In the genomic region with DNA sequence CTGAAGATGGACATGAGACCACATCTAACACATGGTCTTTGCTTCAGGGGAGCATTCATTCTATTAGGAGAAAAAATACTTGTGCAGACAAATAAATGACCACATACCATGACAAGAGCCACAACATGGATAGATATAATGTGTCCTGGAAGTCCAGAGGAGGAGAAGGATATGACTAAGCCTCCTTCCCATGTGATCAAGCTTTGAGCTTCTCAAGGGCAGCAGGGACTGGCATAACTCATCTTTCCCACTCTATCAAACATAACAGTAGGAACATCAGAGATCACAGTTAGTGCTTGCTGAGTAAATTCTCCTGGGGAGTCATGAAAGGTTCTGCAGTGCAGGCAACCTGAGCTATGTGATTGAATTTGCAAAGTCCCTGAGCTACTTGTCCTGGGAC, we compare ENCODE assay signal across 20 cellular contexts.
DNase-seq lines count a peak whose midpoint lies in the region; ATAC-seq, FAIRE-seq and TF ChIP-seq lines count a peak whose summit lies in the region.
"Had no signal": no experiment of that assay in that cellular context is flagged by ENCODE, and none has a peak within 500 bp of the region (broad histone marks: within the 10 kb centered on the region; RNA-seq: fewer than 3 reads in every experiment).

No MANE protein-coding gene starts in this region.

- H3K36me3 ChIP-seq in endothelial cell of umbilical vein (ENCODE audit: control insufficient read depth in 2 of 2, extremely low read depth in 1 of 2, insufficient read depth in 2 of 2, low read length in 2 of 2): no peaks in the 10 kb centered on the region
- H3K36me3 ChIP-seq: BLaER1 treated with 17β-estradiol and CSF1 and Interleukin-3, amounts not matched to agents 10 nM and 100 nM had no signal

- no peak overlapping the region for H3K4me3 ChIP-seq in endothelial cell of umbilical vein (replicated peaks in 1 of 3; ENCODE audit: insufficient read depth in 1 of 3, low read depth in 1 of 3, low read length in 3 of 3)
- H3K4me3 ChIP-seq: BLaER1 treated with 17β-estradiol and CSF1 and Interleukin-3, amounts not matched to agents 10 nM and 100 nM had no signal

- no peak for ATAC-seq in HG02885 (IDR thresholded peaks at IDR 0.05; ENCODE audit: poor library complexity, unreplicated experiment)
- ATAC-seq: activated CD8-positive, alpha-beta T cell treated with anti-CD3 and anti-CD28 coated beads, Interleukin-2, amount 10 ng/mL, durations not matched to agents 7 days and 5 days; esophagus mucosa; stimulated activated memory B cell treated with anti-CD40 and anti-IgM and Interleukin-4, amounts not matched to agents 10 μg/mL and 1 μg/mL and 100 μg/mL, for 72 hours had no signal

- TF ChIP-seq POLR2A in endothelial cell of umbilical vein (IDR thresholded peaks at IDR 0.05; ENCODE audit: low read depth, low read length): no peak

- no peak overlapping the region for H2AFZ ChIP-seq in endothelial cell of umbilical vein (ENCODE audit: low read depth, low read length)

- H3K4me1 ChIP-seq in endothelial cell of umbilical vein (ENCODE audit: control insufficient read depth, extremely low read depth, insufficient read depth, low read length): peaks cover 11% of the 10 kb centered on the region

- H3K9me3 ChIP-seq in endothelial cell of umbilical vein (replicated peaks; ENCODE audit: control insufficient read depth, insufficient read depth, low read length): no peaks in the 10 kb centered on the region

- intact Hi-C loops in endothelial cell of umbilical vein (cut with micrococcal nuclease): no loop called here

- H3K9ac ChIP-seq in endothelial cell of umbilical vein (replicated peaks; ENCODE audit: extremely low read depth, insufficient read depth, low read length): no peak overlapping the region
- H3K9ac ChIP-seq: BLaER1 treated with 17β-estradiol and CSF1 and Interleukin-3, amounts not matched to agents 10 nM and 100 nM had no signal

- no peak overlapping the region for H3K4me2 ChIP-seq in endothelial cell of umbilical vein (ENCODE audit: insufficient read depth, low read length)
- H3K4me2 ChIP-seq: BLaER1 treated with 17β-estradiol and CSF1 and Interleukin-3, amounts not matched to agents 10 nM and 100 nM had no signal

- no peak overlapping the region for H3K4me3 Mint-ChIP-seq in activated CD4-positive, alpha-beta T cell treated with anti-CD3 and anti-CD28 coated beads, Interleukin-2, amount 10 ng/mL, durations not matched to agents 7 days and 5 days
- H3K4me3 Mint-ChIP-seq: activated CD8-positive, alpha-beta T cell treated with anti-CD3 and anti-CD28 coated beads, Interleukin-2, amount 10 ng/mL, durations not matched to agents 7 days and 5 days; IgD-negative memory B cell; stimulated activated memory B cell treated with anti-CD40 and anti-IgM and Interleukin-4, amounts not matched to agents 10 μg/mL and 1 μg/mL and 100 μg/mL, for 72 hours had no signal

- BruUV-seq in endothelial cell of umbilical vein (replicated peaks; lab: Mats Ljungman, UMichigan): no TSS peak

- no peaks in the 10 kb centered on the region for H4K20me1 ChIP-seq in endothelial cell of umbilical vein (replicated peaks; ENCODE audit: control insufficient read depth, extremely low read depth, insufficient read depth, low read length)
- H4K20me1 ChIP-seq: BLaER1 treated with 17β-estradiol and CSF1 and Interleukin-3, amounts not matched to agents 10 nM and 100 nM had no signal

- CTCF ChIA-PET in endothelial cell of umbilical vein (lab: Charles Lee): interaction anchor here (0.8 to 1.2 kb wide), 3 partner anchors 8 to 886 kb away, joined by 3 to 4 read pairs (median 3); no protein-coding TSS in a partner anchor
- CTCF ChIA-PET in activated CD4-positive, alpha-beta T cell treated with anti-CD3 and anti-CD28 coated beads, Interleukin-2, amount 10 ng/mL, durations not matched to agents 7 days and 5 days (lab: Charles Lee): interaction anchor here (1.1 kb wide), 1 partner anchor 9 kb away, joined by 3 read pairs; no protein-coding TSS in a partner anchor

- dilution Hi-C loops in endothelial cell of umbilical vein (cut with MboI; ENCODE audit: extremely low pct_ligation_motif_present, low sequenced_read_pairs): no loop called here

- H3K79me2 ChIP-seq in endothelial cell of umbilical vein (ENCODE audit: control insufficient read depth, insufficient read depth, low read length): no peaks in the 10 kb centered on the region

- POLR2A ChIA-PET in endothelial cell of umbilical vein (lab: Charles Lee): interaction anchor here (1.0 kb wide), 1 partner anchor 325 kb away, joined by 3 read pairs; no protein-coding TSS in a partner anchor
- POLR2A ChIA-PET in activated CD4-positive, alpha-beta T cell treated with anti-CD3 and anti-CD28 coated beads, Interleukin-2, amount 10 ng/mL, durations not matched to agents 7 days and 5 days (lab: Charles Lee): no interaction called here

- no peak overlapping the region for H3K27ac ChIP-seq in endothelial cell of umbilical vein (ENCODE audit: insufficient read depth, low read depth, low read length)
- H3K27ac ChIP-seq: BLaER1 treated with 17β-estradiol and CSF1 and Interleukin-3, amounts not matched to agents 10 nM and 100 nM had no signal

- peaks cover 3% of the 10 kb centered on the region for H3K36me3 Mint-ChIP-seq in activated CD4-positive, alpha-beta T cell treated with anti-CD3 and anti-CD28 coated beads, Interleukin-2, amount 10 ng/mL, durations not matched to agents 7 days and 5 days (ENCODE audit: low read depth)
- H3K36me3 Mint-ChIP-seq: stimulated activated memory B cell treated with anti-CD40 and anti-IgM and Interleukin-4, amounts not matched to agents 10 μg/mL and 1 μg/mL and 100 μg/mL, for 72 hours had no signal

- H3K27me3 ChIP-seq in endothelial cell of umbilical vein (ENCODE audit: control insufficient read depth in 2 of 2, insufficient read depth in 2 of 2, low read length in 2 of 2): no peaks in the 10 kb centered on the region
- H3K27me3 ChIP-seq: BLaER1 treated with 17β-estradiol and CSF1 and Interleukin-3, amounts not matched to agents 10 nM and 100 nM had no signal

- no peaks in the 10 kb centered on the region for H3K9me1 ChIP-seq in endothelial cell of umbilical vein (replicated peaks; ENCODE audit: control insufficient read depth, extremely low read depth, insufficient read depth, low read length)

- H3K4me1 Mint-ChIP-seq in activated CD4-positive, alpha-beta T cell treated with anti-CD3 and anti-CD28 coated beads, Interleukin-2, amount 10 ng/mL, durations not matched to agents 7 days and 5 days: peaks cover 9% of the 10 kb centered on the region
- H3K4me1 Mint-ChIP-seq: IgD-negative memory B cell; stimulated activated memory B cell treated with anti-CD40 and anti-IgM and Interleukin-4, amounts not matched to agents 10 μg/mL and 1 μg/mL and 100 μg/mL, for 72 hours had no signal

- FAIRE-seq in RCC 7860 (lab: Jason Lieb, UNC) (peak; percentile 77), endothelial cell of umbilical vein (lab: Jason Lieb, UNC) (peak; percentile 93), frontal cortex (lab: Jason Lieb, UNC) (no peak)

- H3K27me3 Mint-ChIP-seq in activated CD4-positive, alpha-beta T cell treated with anti-CD3 and anti-CD28 coated beads, Interleukin-2, amount 10 ng/mL, durations not matched to agents 7 days and 5 days: no peaks in the 10 kb centered on the region
- H3K27me3 Mint-ChIP-seq: stimulated activated memory B cell treated with anti-CD40 and anti-IgM and Interleukin-4, amounts not matched to agents 10 μg/mL and 1 μg/mL and 100 μg/mL, for 72 hours had no signal

- no peak for TF ChIP-seq CTCF in endothelial cell of umbilical vein (IDR thresholded peaks at IDR 0.05; ENCODE audit: extremely low read depth in 1 of 2, insufficient read depth in 1 of 2, low read depth in 1 of 2, low read length in 2 of 2)

- H3K27ac Mint-ChIP-seq in activated CD4-positive, alpha-beta T cell treated with anti-CD3 and anti-CD28 coated beads, Interleukin-2, amount 10 ng/mL, durations not matched to agents 7 days and 5 days: no peak overlapping the region
- H3K27ac Mint-ChIP-seq: activated CD8-positive, alpha-beta T cell treated with anti-CD3 and anti-CD28 coated beads, Interleukin-2, amount 10 ng/mL, durations not matched to agents 7 days and 5 days; IgD-negative memory B cell; progenitor cell of endocrine pancreas; stimulated activated memory B cell treated with anti-CD40 and anti-IgM and Interleukin-4, amounts not matched to agents 10 μg/mL and 1 μg/mL and 100 μg/mL, for 72 hours had no signal

- peaks cover 6% of the 10 kb centered on the region for H3K9me3 Mint-ChIP-seq in activated CD4-positive, alpha-beta T cell treated with anti-CD3 and anti-CD28 coated beads, Interleukin-2, amount 10 ng/mL, durations not matched to agents 7 days and 5 days
- H3K9me3 Mint-ChIP-seq: stimulated activated memory B cell treated with anti-CD40 and anti-IgM and Interleukin-4, amounts not matched to agents 10 μg/mL and 1 μg/mL and 100 μg/mL, for 72 hours had no signal

- DNase-seq in EH (ENCODE audit: low read depth) (peak; percentile 90), RCC 7860 (ENCODE audit: low spot score) (peak; percentile 75), endothelial cell of umbilical vein (ENCODE audit: low read depth, low spot score) (peak; percentile 61), myocyte (ENCODE audit: low read depth) (peak; percentile 37), frontal cortex (ENCODE audit: low spot score in 2 of 2) (no peak), D341Med (ENCODE audit: low spot score) (no peak)
- DNase-seq in activated CD4-positive, alpha-beta T cell treated with anti-CD3 and anti-CD28 coated beads, Interleukin-2, amount 10 ng/mL, durations not matched to agents 7 days and 5 days: no peak
- DNase-seq: activated CD8-positive, alpha-beta T cell treated with anti-CD3 and anti-CD28 coated beads, Interleukin-2, amount 10 ng/mL, durations not matched to agents 7 days and 5 days; activated effector memory CD4-positive, alpha-beta T cell treated with Interleukin-2 at 50 U/mL for 16 hours; central memory CD4-positive, alpha-beta T cell; NCI-H1436 treated with DMSO at 0.1 percent for 48 hours; NCI-H526 treated with DMSO at 0.1 percent for 48 hours; RPMI8226; stimulated activated CD4-positive, alpha-beta T cell treated with anti-CD3 and anti-CD28 coated beads, Interleukin-4, amount 100 ng/mL, for 24 hours had no signal

TF ChIP-seq in endothelial cell of umbilical vein, 7 proteins besides CTCF, POLR2A, EP300 and RAD21:
- no peak for TF ChIP-seq EZH2 (IDR thresholded peaks at IDR 0.05; ENCODE audit: borderline replicate concordance, low read depth, low read length, severe bottlenecking)
- peak; percentile 77 for TF ChIP-seq FOS (IDR thresholded peaks at IDR 0.05; ENCODE audit: borderline replicate concordance, insufficient read depth, low read length)

Comparison
In these comparisons a context has a peak if more than half of its experiments do, and no peak if none do; other contexts are left out.
1. DNase-seq: peak in EH (single experiment), RCC 7860 (single experiment), endothelial cell of umbilical vein (single experiment) and myocyte (single experiment); none in frontal cortex (0 of 2), activated CD4-positive, alpha-beta T cell treated with anti-CD3 and anti-CD28 coated beads, Interleukin-2, amount 10 ng/mL, durations not matched to agents 7 days and 5 days (single experiment) and D341Med (single experiment).